Comparison of ENCODE assay signal across 1 cellular context in genomic region chr1:205701405-205701804, GRCh38.
TF ChIP-seq lines count a peak whose summit lies in the region.

No MANE protein-coding gene starts in this region.

TF ChIP-seq in IMR-90, 13 proteins besides CTCF, POLR2A, EP300 and RAD21 (continued from another document):
- TF ChIP-seq MAZ (IDR thresholded peaks at IDR 0.05; ENCODE audit: borderline replicate concordance, low read depth, low read length) (no peak), RFX5 (IDR thresholded peaks at IDR 0.05; ENCODE audit: low read depth, low read length) (no peak), MXI1 (IDR thresholded peaks at IDR 0.05; ENCODE audit: borderline replicate concordance, low read depth, low read length) (no peak), NFE2L2 (IDR thresholded peaks at IDR 0.05; ENCODE audit: low read depth, low read length) (no peak), USF2 (IDR thresholded peaks at IDR 0.05; ENCODE audit: low read depth, low read length) (no peak)
TF ChIP-seq in IMR-90: peak in this region for 0.
